In genomic region chr19:41399091-41399490, GRCh38 we compare ENCODE assay signal across 12 cellular contexts. TPM values are rescaled to one million over a fixed set of nuclear protein-coding genes. Genes with fewer than 3 reads are reported as not detected.
DNase-seq lines count a peak whose midpoint lies in the region; ATAC-seq, FAIRE-seq and TF ChIP-seq lines count a peak whose summit lies in the region.
"Had no signal": no experiment of that assay in that cellular context is flagged by ENCODE, and none has a peak within 500 bp of the region (broad histone marks: within the 10 kb centered on the region; RNA-seq: fewer than 3 reads in every experiment).

No MANE protein-coding gene starts in this region.

- H3K4me3 Mint-ChIP-seq in activated naive CD8-positive, alpha-beta T cell treated with anti-CD3 and anti-CD28 coated beads for 36 hours = peak overlapping the region; percentile 98
- H3K4me3 Mint-ChIP-seq in memory B cell = peak overlapping the region; percentile 99

- no peak for FAIRE-seq in kidney (lab: Jason Lieb, UNC)

- H3K36me3 ChIP-seq in left ventricle myocardium inferior (peaks cover 5% of the 10 kb centered on the region), vagina (no peaks in the 10 kb centered on the region), kidney (ENCODE audit: control insufficient read depth in 1 of 2, insufficient read depth in 2 of 2, low read length in 2 of 2) (peaks cover 0 to 3% of the 10 kb centered on the region in 2 donors)
- H3K36me3 ChIP-seq: brain microvascular endothelial cell had no signal

- H3K9me3 Mint-ChIP-seq in activated naive CD8-positive, alpha-beta T cell treated with anti-CD3 and anti-CD28 coated beads for 36 hours = no peaks in the 10 kb centered on the region
- H3K9me3 Mint-ChIP-seq in memory B cell = no peaks in the 10 kb centered on the region

- H3K4me3 ChIP-seq in left ventricle myocardium inferior = peak overlapping the region; percentile 99
- H3K4me3 ChIP-seq in vagina = peak overlapping the region; percentile 71 to 98
- peak overlapping the region in 1 of 2 donors; percentile 100 for H3K4me3 ChIP-seq in kidney (ENCODE audit: low read length in 2 of 2)

- H3K4me1 ChIP-seq in left ventricle myocardium inferior (peaks cover 79% of the 10 kb centered on the region), vagina (peaks cover 69% of the 10 kb centered on the region), kidney (ENCODE audit: control insufficient read depth in 1 of 2, insufficient read depth in 1 of 2, low read depth in 1 of 2, low read length in 2 of 2) (peaks cover 7 to 25% of the 10 kb centered on the region in 2 donors), foreskin keratinocyte (no peaks in the 10 kb centered on the region)

- intact Hi-C loops in left ventricle myocardium inferior (cut with micrococcal nuclease) (no loop called here), Right ventricle myocardium inferior (cut with DNase I) (no loop called here), vagina (cut with DNase I) (no loop called here), kidney (cut with DNase I) (no loop called here)

- H3K36me3 Mint-ChIP-seq in activated naive CD8-positive, alpha-beta T cell treated with anti-CD3 and anti-CD28 coated beads for 36 hours = peaks cover 17% of the 10 kb centered on the region
- peaks cover 7% of the 10 kb centered on the region for H3K36me3 Mint-ChIP-seq in memory B cell

- no peaks in the 10 kb centered on the region for H3K27me3 Mint-ChIP-seq in activated naive CD8-positive, alpha-beta T cell treated with anti-CD3 and anti-CD28 coated beads for 36 hours
- H3K27me3 Mint-ChIP-seq in memory B cell = no peaks in the 10 kb centered on the region

- ATAC-seq in Right ventricle myocardium inferior (no peak), memory B cell (ENCODE audit: low read depth) (no peak), foreskin keratinocyte (no peak)

- H3K27me3 ChIP-seq in left ventricle myocardium inferior (ENCODE audit: low read depth) = no peaks in the 10 kb centered on the region
- H3K27me3 ChIP-seq in vagina = no peaks in the 10 kb centered on the region
- no peaks in the 10 kb centered on the region for H3K27me3 ChIP-seq in foreskin keratinocyte
- H3K27me3 ChIP-seq: brain microvascular endothelial cell had no signal

- no peak for DNase-seq in left ventricle myocardium inferior
- DNase-seq in Right ventricle myocardium inferior (ENCODE audit: missing footprints) = no peak
- DNase-seq in activated naive CD8-positive, alpha-beta T cell treated with anti-CD3 and anti-CD28 coated beads for 36 hours = no peak
- DNase-seq in memory B cell (ENCODE audit: low spot score in 2 of 2) = no peak
- no peak for DNase-seq in vagina (ENCODE audit: extremely low spot score in 2 of 2)
- no peak for DNase-seq in kidney
- no peak for DNase-seq in AG20443 (ENCODE audit: low spot score)
- no peak for DNase-seq in foreskin keratinocyte
- DNase-seq: brain microvascular endothelial cell, DMS 273 treated with DMSO at 0.1 percent for 48 hours, islet precursor cell, NCI-H1930 had no signal

- H3K27ac Mint-ChIP-seq in activated naive CD8-positive, alpha-beta T cell treated with anti-CD3 and anti-CD28 coated beads for 36 hours = no peak overlapping the region
- H3K27ac Mint-ChIP-seq in memory B cell = peak overlapping the region; percentile 100

- peaks cover 43% of the 10 kb centered on the region for H3K4me1 Mint-ChIP-seq in activated naive CD8-positive, alpha-beta T cell treated with anti-CD3 and anti-CD28 coated beads for 36 hours
- H3K4me1 Mint-ChIP-seq in memory B cell = peaks cover 31% of the 10 kb centered on the region

- peak overlapping the region in 1 of 2 donors; percentile 22 for H3K9ac ChIP-seq in kidney (ENCODE audit: low read length in 2 of 2)

- H3K27ac ChIP-seq in left ventricle myocardium inferior (replicated peaks) = peak overlapping the region; percentile 96
- peak overlapping the region; percentile 90 for H3K27ac ChIP-seq in vagina
- no peak overlapping the region for H3K27ac ChIP-seq in kidney (ENCODE audit: low read depth in 2 of 2, low read length in 2 of 2)
- no peak overlapping the region for H3K27ac ChIP-seq in foreskin keratinocyte
- H3K27ac ChIP-seq: brain microvascular endothelial cell had no signal

- TF ChIP-seq POLR2A in vagina (IDR thresholded peaks at IDR 0.05) = no peak

- TF ChIP-seq CTCF in left ventricle myocardium inferior (IDR thresholded peaks at IDR 0.05; ENCODE audit: borderline replicate concordance) = no peak
- no peak for TF ChIP-seq CTCF in vagina (IDR thresholded peaks at IDR 0.05)
- TF ChIP-seq CTCF in kidney (IDR thresholded peaks at IDR 0.05; ENCODE audit: borderline replicate concordance, extremely low read depth, insufficient read depth) = no peak
- TF ChIP-seq CTCF in foreskin keratinocyte (conservative IDR thresholded peaks at IDR 0.05) = no peak

- H3K9me3 ChIP-seq in left ventricle myocardium inferior (replicated peaks) (no peaks in the 10 kb centered on the region), vagina (no peaks in the 10 kb centered on the region), kidney (ENCODE audit: control insufficient read depth in 1 of 2, low read length in 2 of 2) (no peaks in the 10 kb centered on the region)

RNA-seq across cellular contexts. Expression of gene BCKDHA, which starts 1.5 kb away (rescaled TPM):
- total RNA-seq in left ventricle myocardium inferior = 51.0 TPM
- total RNA-seq in Right ventricle myocardium inferior = 44.9 TPM
- total RNA-seq in activated naive CD8-positive, alpha-beta T cell treated with anti-CD3 and anti-CD28 coated beads for 36 hours = 10 to 100 TPM; 21.3 to 28.0 TPM
- total RNA-seq in vagina = 68.5 TPM
- 30.9 TPM for total RNA-seq in kidney
- polyA plus RNA-seq in kidney (ENCODE audit: insufficient read depth, low read depth, low replicate concordance) = 72.2 TPM
- total RNA-seq in foreskin keratinocyte = 15.9 and 18.7 TPM in 2 replicates
- polyA plus RNA-seq in foreskin keratinocyte = 16.9 and 18.6 TPM in 2 replicates

RNA-seq across cellular contexts. Expression of gene EXOSC5, which starts 1.9 kb away (rescaled TPM):
- 17.4 TPM for total RNA-seq in left ventricle myocardium inferior
- total RNA-seq in Right ventricle myocardium inferior = 17.1 TPM
- total RNA-seq in activated naive CD8-positive, alpha-beta T cell treated with anti-CD3 and anti-CD28 coated beads for 36 hours = 10 to 100 TPM; 43.5 to 44.6 TPM
- 15.2 TPM for total RNA-seq in vagina
- total RNA-seq in kidney = 16.8 TPM
- 15.5 TPM for polyA plus RNA-seq in kidney (ENCODE audit: insufficient read depth, low read depth, low replicate concordance)
- total RNA-seq in foreskin keratinocyte = 19.6 and 22.7 TPM in 2 replicates
- polyA plus RNA-seq in foreskin keratinocyte = 30.2 and 35.9 TPM in 2 replicates

RNA-seq across cellular contexts. Expression of gene TMEM91, which starts 22.8 kb away (rescaled TPM):
- total RNA-seq in left ventricle myocardium inferior (2.8 TPM), Right ventricle myocardium inferior (3.8 TPM), vagina (34.4 TPM), kidney (9.5 TPM), foreskin keratinocyte (3.2 and 4.0 TPM in 2 replicates)
- total RNA-seq in activated naive CD8-positive, alpha-beta T cell treated with anti-CD3 and anti-CD28 coated beads for 36 hours = 1 to 10 TPM; 4.0 to 4.5 TPM
- polyA plus RNA-seq in kidney (ENCODE audit: insufficient read depth, low read depth, low replicate concordance) (24.3 TPM), foreskin keratinocyte (3.8 and 4.9 TPM in 2 replicates)

RNA-seq across cellular contexts. Expression of gene B3GNT8, which starts 28.1 kb away (rescaled TPM):
- 10.3 TPM for total RNA-seq in left ventricle myocardium inferior
- total RNA-seq in Right ventricle myocardium inferior = 8.3 TPM
- total RNA-seq in activated naive CD8-positive, alpha-beta T cell treated with anti-CD3 and anti-CD28 coated beads for 36 hours = under 1 TPM; 0.10 to 0.48 TPM
- 35.8 TPM for total RNA-seq in vagina
- total RNA-seq in kidney = 4.4 TPM
- polyA plus RNA-seq in kidney (ENCODE audit: insufficient read depth, low read depth, low replicate concordance) = 6.5 TPM
- 2.2 and 2.9 TPM in 2 replicates for total RNA-seq in foreskin keratinocyte
- polyA plus RNA-seq in foreskin keratinocyte = 3.4 and 4.7 TPM in 2 replicates

RNA-seq across cellular contexts. Expression of gene B9D2, which starts 35.1 kb away (rescaled TPM):
- 2.5 TPM for total RNA-seq in left ventricle myocardium inferior
- total RNA-seq in Right ventricle myocardium inferior = 3.2 TPM
- total RNA-seq in activated naive CD8-positive, alpha-beta T cell treated with anti-CD3 and anti-CD28 coated beads for 36 hours = 1 to 10 TPM; 6.4 to 8.1 TPM
- total RNA-seq in vagina = not detected
- total RNA-seq in kidney = 12.6 TPM
- polyA plus RNA-seq in kidney (ENCODE audit: insufficient read depth, low read depth, low replicate concordance) = 15.7 TPM
- 4.4 and 5.8 TPM in 2 replicates for total RNA-seq in foreskin keratinocyte
- polyA plus RNA-seq in foreskin keratinocyte = 6.7 and 8.5 TPM in 2 replicates

Comparison
In these comparisons a context has a peak if more than half of its experiments do, and no peak if none do; other contexts are left out.
1. H3K27ac ChIP-seq: peak in left ventricle myocardium inferior (single experiment) and vagina (single experiment); none in kidney (0 of 2) and foreskin keratinocyte (single experiment).